In genomic region chr22:38257170-38257569, GRCh38 we compare ENCODE assay signal across 10 cellular contexts. TPM values are rescaled to one million over a fixed set of nuclear protein-coding genes. Genes with fewer than 3 reads are reported as not detected.
DNase-seq lines count a peak whose midpoint lies in the region; ATAC-seq and TF ChIP-seq lines count a peak whose summit lies in the region.
"Had no signal": no experiment of that assay in that cellular context is flagged by ENCODE, and none has a peak within 500 bp of the region (broad histone marks: within the 10 kb centered on the region; RNA-seq: fewer than 3 reads in every experiment).

No MANE protein-coding gene starts in this region.

- peak overlapping the region; percentile 47 to 91 (median 78) for H3K27ac ChIP-seq in heart left ventricle
- peak overlapping the region; percentile 59 for H3K27ac ChIP-seq in rectal smooth muscle tissue (ENCODE audit: low read depth, low read length)

- peaks cover 42% of the 10 kb centered on the region for H3K4me1 ChIP-seq in adipocyte (ENCODE audit: control insufficient read depth, insufficient read depth, low read length)
- peaks cover 17 to 89% (median 64%) of the 10 kb centered on the region in 12 donors for H3K4me1 ChIP-seq in heart left ventricle
- peaks cover 20% of the 10 kb centered on the region for H3K4me1 ChIP-seq in rectal smooth muscle tissue (ENCODE audit: control insufficient read depth, insufficient read depth, low read length)

- H3K36me3 ChIP-seq in adipocyte (ENCODE audit: control insufficient read depth, insufficient read depth, low read length, severe bottlenecking): no peaks in the 10 kb centered on the region
- H3K36me3 ChIP-seq in heart left ventricle: no peaks in the 10 kb centered on the region
- H3K36me3 ChIP-seq in rectal smooth muscle tissue (ENCODE audit: control insufficient read depth, insufficient read depth, low read length): no peaks in the 10 kb centered on the region

- ATAC-seq in heart left ventricle: peak in 2 of 4 donors; percentile 37 to 38
- ATAC-seq: stimulated activated effector memory CD8-positive, alpha-beta T cell treated with anti-CD3 and anti-CD28 coated beads, Interleukin-12 subunit alpha, Interleukin-12 subunit beta, amount 100 ng/mL, for 72 hours had no signal

- 35 to 53% (median 39%) methylated on average over 13 of the region's 13 CpGs for WGBS in heart left ventricle, 4 donors

- H3K4me3 ChIP-seq in AG10803 (ENCODE audit: low read length) (peak overlapping the region; percentile 50), adipocyte (ENCODE audit: low read length) (peak overlapping the region; percentile 75), heart left ventricle (peak overlapping the region in 6 of 12 donors; percentile 4 to 24 (median 15)), rectal smooth muscle tissue (ENCODE audit: low read length) (no peak overlapping the region)

- H3K9ac ChIP-seq in adipocyte (ENCODE audit: low read length) (peak overlapping the region; percentile 86), rectal smooth muscle tissue (ENCODE audit: low read length) (no peak overlapping the region)

- no peaks in the 10 kb centered on the region for H3K27me3 ChIP-seq in adipocyte (replicated peaks; ENCODE audit: control insufficient read depth, insufficient read depth, low read length)
- no peaks in the 10 kb centered on the region for H3K27me3 ChIP-seq in heart left ventricle
- no peaks in the 10 kb centered on the region for H3K27me3 ChIP-seq in rectal smooth muscle tissue (ENCODE audit: control insufficient read depth, insufficient read depth, low read length)

- intact Hi-C loops in heart left ventricle (cut with DNase I): no loop called here
- intact Hi-C loops in posterior cingulate gyrus (cut with DNase I): no loop called here

- DNase-seq in AG10803 (ENCODE audit: low read depth) (peak; percentile 82), adipocyte (ENCODE audit: low read depth) (peak; percentile 83), heart left ventricle (no peak), T-helper 2 cell (no peak), GM13977 (ENCODE audit: low spot score) (no peak), posterior cingulate gyrus (no peak)
- no peak for DNase-seq in stimulated activated naive CD4-positive, alpha-beta T cell treated with Interleukin-2 at 50 U/mL for 16 hours (lab: John Stamatoyannopoulos, UW)
- DNase-seq: CD8-positive, alpha-beta memory T cell had no signal

- TF ChIP-seq CTCF in AG10803 (conservative IDR thresholded peaks at IDR 0.05; ENCODE audit: low read length) (no peak), heart left ventricle (IDR thresholded peaks at IDR 0.05) (no peak), GM13977 (IDR thresholded peaks at IDR 0.05; ENCODE audit: extremely low read depth, insufficient read depth, missing control alignments) (no peak)

- TF ChIP-seq POLR2A in heart left ventricle (IDR thresholded peaks at IDR 0.05): no peak

- H3K9me3 ChIP-seq in adipocyte (ENCODE audit: control insufficient read depth, low read length) (no peaks in the 10 kb centered on the region), heart left ventricle (no peaks in the 10 kb centered on the region)

- in situ Hi-C loops in GM13977 (cut with MboI; ENCODE audit: low pct_unique_long_range_greater_than_20kb, low sequenced_read_pairs, unreplicated experiment): no loop called here

RNA-seq across cellular contexts. Expression of gene TMEM184B, which starts 15.6 kb away (rescaled TPM):
- 100 to 1,000 TPM in 1 of 9 donors, 10 to 100 TPM in 8; 37.6 to 103 (median 47.0) TPM for total RNA-seq in heart left ventricle
- polyA plus RNA-seq in heart left ventricle: 10 to 100 TPM; 19.5 to 54.4 TPM

RNA-seq across cellular contexts. Expression of gene MAFF, which starts 55.4 kb away (rescaled TPM):
- 10 to 100 TPM in 3 of 9 donors, 1 to 10 TPM in 6; 1.9 to 35.8 (median 4.0) TPM for total RNA-seq in heart left ventricle
- polyA plus RNA-seq in heart left ventricle: 10 to 100 TPM in 1 of 2 donors, 1 to 10 TPM in 1; 4.7 to 36.0 TPM

Comparison
In these comparisons a context has a peak if more than half of its experiments do, and no peak if none do; other contexts are left out.
1. DNase-seq: peak in AG10803 (single experiment) and adipocyte (single experiment); none in heart left ventricle (0 of 5), T-helper 2 cell (0 of 5), stimulated activated naive CD4-positive, alpha-beta T cell treated with Interleukin-2 at 50 U/mL for 16 hours (single experiment), GM13977 (single experiment) and posterior cingulate gyrus (0 of 10).